3 cellular contexts compared by ENCODE assay signal in genomic region chr15:95148183-95148582, GRCh38.
TF ChIP-seq lines count a peak whose summit lies in the region.

No MANE protein-coding gene starts in this region.

TF ChIP-seq in HepG2, 621 proteins besides CTCF, POLR2A, EP300 and RAD21 (continued from another document):
- TF ChIP-seq ZNF800 (CRISPR knock-in tag; IDR thresholded peaks at IDR 0.05), result no peak
- TF ChIP-seq LCORL (IDR thresholded peaks at IDR 0.05), result peak; percentile 62; the same call in 1 of the 2 replicates
- TF ChIP-seq LCORL (CRISPR knock-in tag; IDR thresholded peaks at IDR 0.05), result no peak

TF ChIP-seq in WTC11, 78 proteins besides CTCF, POLR2A, EP300 and RAD21:
- TF ChIP-seq, protein P1, sequence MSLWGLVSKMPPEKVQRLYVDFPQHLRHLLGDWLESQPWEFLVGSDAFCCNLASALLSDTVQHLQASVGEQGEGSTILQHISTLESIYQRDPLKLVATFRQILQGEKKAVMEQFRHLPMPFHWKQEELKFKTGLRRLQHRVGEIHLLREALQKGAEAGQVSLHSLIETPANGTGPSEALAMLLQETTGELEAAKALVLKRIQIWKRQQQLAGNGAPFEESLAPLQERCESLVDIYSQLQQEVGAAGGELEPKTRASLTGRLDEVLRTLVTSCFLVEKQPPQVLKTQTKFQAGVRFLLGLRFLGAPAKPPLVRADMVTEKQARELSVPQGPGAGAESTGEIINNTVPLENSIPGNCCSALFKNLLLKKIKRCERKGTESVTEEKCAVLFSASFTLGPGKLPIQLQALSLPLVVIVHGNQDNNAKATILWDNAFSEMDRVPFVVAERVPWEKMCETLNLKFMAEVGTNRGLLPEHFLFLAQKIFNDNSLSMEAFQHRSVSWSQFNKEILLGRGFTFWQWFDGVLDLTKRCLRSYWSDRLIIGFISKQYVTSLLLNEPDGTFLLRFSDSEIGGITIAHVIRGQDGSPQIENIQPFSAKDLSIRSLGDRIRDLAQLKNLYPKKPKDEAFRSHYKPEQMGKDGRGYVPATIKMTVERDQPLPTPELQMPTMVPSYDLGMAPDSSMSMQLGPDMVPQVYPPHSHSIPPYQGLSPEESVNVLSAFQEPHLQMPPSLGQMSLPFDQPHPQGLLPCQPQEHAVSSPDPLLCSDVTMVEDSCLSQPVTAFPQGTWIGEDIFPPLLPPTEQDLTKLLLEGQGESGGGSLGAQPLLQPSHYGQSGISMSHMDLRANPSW (CRISPR knock-in tag; conservative IDR thresholded peaks at IDR 0.05; ENCODE audit: low read depth), result no peak
- no peak for TF ChIP-seq AR (CRISPR knock-in tag; IDR thresholded peaks at IDR 0.05)
- no peak for TF ChIP-seq MXD4 (CRISPR knock-in tag; IDR thresholded peaks at IDR 0.05; ENCODE audit: borderline replicate concordance)
- TF ChIP-seq ELF4 (CRISPR knock-in tag; IDR thresholded peaks at IDR 0.05; ENCODE audit: low read depth), result no peak
- TF ChIP-seq JUN (CRISPR knock-in tag; IDR thresholded peaks at IDR 0.05), result no peak
- no peak for TF ChIP-seq TCF7 (CRISPR knock-in tag; IDR thresholded peaks at IDR 0.05; ENCODE audit: low read depth)
- no peak for TF ChIP-seq FOXP1 (CRISPR knock-in tag; IDR thresholded peaks at IDR 0.05; ENCODE audit: borderline replicate concordance)
- no peak for TF ChIP-seq TP53 (CRISPR knock-in tag; IDR thresholded peaks at IDR 0.05)
- 0 out of 2 replicates have a peak, but pooled peaks have one; percentile 10 for TF ChIP-seq NFYB (CRISPR knock-in tag; conservative IDR thresholded peaks at IDR 0.05; ENCODE audit: low read depth)

TF ChIP-seq in K562, 482 proteins besides CTCF, POLR2A, EP300 and RAD21 (continued from another document):
- no peak for TF ChIP-seq ARID3B (CRISPR knock-in tag; IDR thresholded peaks at IDR 0.05; ENCODE audit: borderline replicate concordance)
- peak; percentile 73 for TF ChIP-seq NFYB (IDR thresholded peaks at IDR 0.05; ENCODE audit: extremely low read depth, insufficient read length)
- no peak for TF ChIP-seq NR2F6 (CRISPR knock-in tag; IDR thresholded peaks at IDR 0.05)
- peak; percentile 96 for TF ChIP-seq NFIC (IDR thresholded peaks at IDR 0.05)
- no peak for TF ChIP-seq ZNF584 (CRISPR knock-in tag; IDR thresholded peaks at IDR 0.05; ENCODE audit: low read depth)
- no peak for TF ChIP-seq BHLHE40 (IDR thresholded peaks at IDR 0.05; ENCODE audit: low read length)
